ENCODE assay signal across 8 cellular contexts in the genomic region with DNA sequence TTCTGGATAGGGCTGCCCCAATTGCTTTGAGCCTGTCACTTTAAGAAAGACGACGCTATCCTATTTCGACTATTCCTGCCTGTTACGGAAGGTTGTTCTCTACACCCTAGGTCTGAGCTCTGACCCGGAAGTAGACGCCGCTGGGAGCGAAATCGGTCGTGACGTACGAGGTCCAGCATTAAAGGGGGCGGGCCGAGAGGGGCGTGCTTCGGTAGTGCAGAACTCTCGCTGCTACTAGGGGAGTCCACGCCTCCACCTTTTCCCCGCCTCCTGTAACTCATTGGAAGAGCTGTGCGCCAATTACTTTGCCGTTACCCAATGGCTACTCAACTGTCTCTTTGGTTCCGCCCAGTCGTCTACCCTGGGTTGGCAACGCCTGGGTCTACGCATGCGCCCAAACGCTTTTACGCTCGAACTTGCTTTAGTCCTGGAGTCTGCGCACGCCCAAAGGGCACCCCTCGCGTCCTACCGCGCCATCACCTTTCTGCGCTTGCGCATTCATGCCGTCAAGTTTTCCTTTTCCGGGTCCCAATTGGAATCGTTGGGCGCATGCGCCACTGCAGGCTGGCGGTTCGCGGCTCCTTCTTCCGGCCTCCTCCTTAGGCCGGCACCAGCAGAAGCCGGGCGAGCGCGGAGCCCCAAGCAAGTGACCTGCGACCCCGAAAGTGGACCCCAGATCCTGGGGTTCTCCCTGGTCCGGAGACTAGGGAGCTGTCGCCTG. TPM values are rescaled to one million over a fixed set of nuclear protein-coding genes. Genes with fewer than 3 reads are reported as not detected.
DNase-seq lines count a peak whose midpoint lies in the region; ATAC-seq and TF ChIP-seq lines count a peak whose summit lies in the region.

Gene PCNX3, plus strand, starts transcription at position 548 of the 721 bp plus-strand sequence. CDS start 536 bp downstream, outside the sequence.

- H3K4me2 ChIP-seq in mammary epithelial cell (ENCODE audit: insufficient read depth, low read depth, low read length) = peak within 1 kb of the TSS; percentile 99

- intact Hi-C loops in mammary epithelial cell (cut with micrococcal nuclease) = loop anchor here (1.0 to 2.0 kb wide), 3 partner anchors 36 to 47 kb away; partner anchors contain the start of gene RELA

- H3K9ac ChIP-seq in mammary epithelial cell (ENCODE audit: insufficient read depth, low read length) (peak within 1 kb of the TSS; percentile 96), skeletal muscle tissue (ENCODE audit: low read depth in 1 of 3, low read length in 3 of 3) (peak within 1 kb of the TSS; percentile 91 to 94 (median 91))

- dilution Hi-C loops in mammary epithelial cell (cut with HindIII; ENCODE audit: low sequenced_read_pairs) = no loop called here

- peak within 1 kb of the TSS; percentile 94 for H3K4me3 ChIP-seq in ACC112 (ENCODE audit: low read depth, low read length)
- H3K4me3 ChIP-seq in WERI-Rb-1 (ENCODE audit: low read depth, low read length) = peak within 1 kb of the TSS; percentile 71
- peak within 1 kb of the TSS; percentile 75 to 84 (median 81) for H3K4me3 ChIP-seq in mammary epithelial cell (replicated peaks in 1 of 3; ENCODE audit: insufficient read depth in 1 of 3, low read depth in 2 of 3, low read length in 3 of 3)
- peak within 1 kb of the TSS; percentile 89 for H3K4me3 ChIP-seq in iPS-18c (ENCODE audit: insufficient read depth, low read depth, low read length)
- H3K4me3 ChIP-seq in skeletal muscle tissue (ENCODE audit: low read length in 3 of 3) = peak within 1 kb of the TSS; percentile 90 to 98 (median 95)

- no TSS peak for BruUV-seq in mammary epithelial cell (replicated peaks; lab: Mats Ljungman, UMichigan)

- in situ Hi-C loops in mammary epithelial cell (cut with MboI; ENCODE audit: low sequenced_read_pairs in 2 of 2) = no loop called here

- H3K36me3 ChIP-seq in ACC112 (ENCODE audit: insufficient read depth, low read length) (peaks cover 8% of the 10 kb centered on the region; the same call in 1 of the 2 replicates), WERI-Rb-1 (peaks cover 56% of the 10 kb centered on the region), mammary epithelial cell (ENCODE audit: insufficient read depth, low read length) (peaks cover 15% of the 10 kb centered on the region), skeletal muscle tissue (ENCODE audit: control insufficient read depth in 3 of 3, insufficient read depth in 3 of 3, low read length in 3 of 3) (peaks cover 31 to 38% (median 31%) of the 10 kb centered on the region in 3 donors)

- ATAC-seq in GM18873 (IDR thresholded peaks at IDR 0.05; ENCODE audit: low FRiP score, unreplicated experiment) (peak; percentile 76), HG03139 (IDR thresholded peaks at IDR 0.05; ENCODE audit: unreplicated experiment) (peak; percentile 73)

- peaks cover 40% of the 10 kb centered on the region for H3K4me1 ChIP-seq in ACC112 (ENCODE audit: control insufficient read depth, insufficient read depth, low read length, unreplicated experiment)
- H3K4me1 ChIP-seq in mammary epithelial cell (ENCODE audit: insufficient read depth, low read length) = peaks cover 30% of the 10 kb centered on the region
- peaks cover 41 to 47% (median 46%) of the 10 kb centered on the region in 3 donors for H3K4me1 ChIP-seq in skeletal muscle tissue (ENCODE audit: control insufficient read depth in 3 of 3, insufficient read depth in 3 of 3, low read length in 3 of 3)

- H3K27me3 ChIP-seq in ACC112 (ENCODE audit: insufficient read depth, low read length) (no peaks in the 10 kb centered on the region), WERI-Rb-1 (ENCODE audit: insufficient read depth, low read depth, severe bottlenecking) (no peaks in the 10 kb centered on the region), mammary epithelial cell (ENCODE audit: insufficient read depth, low read length) (no peaks in the 10 kb centered on the region), skeletal muscle tissue (ENCODE audit: control insufficient read depth in 3 of 3, insufficient read depth in 3 of 3, low read length in 3 of 3) (no peaks in the 10 kb centered on the region)

- WGBS in mammary epithelial cell (ENCODE audit: low coverage, missing lambda C conversion rate) = 1% methylated on average over 42 of the region's 55 CpGs

- H3K27ac ChIP-seq in ACC112 (ENCODE audit: low read depth, low read length) = peak within 1 kb of the TSS; percentile 82
- peak within 1 kb of the TSS; percentile 86 for H3K27ac ChIP-seq in WERI-Rb-1
- peak within 1 kb of the TSS; percentile 91 for H3K27ac ChIP-seq in mammary epithelial cell (ENCODE audit: insufficient read depth, low read depth, low read length)
- H3K27ac ChIP-seq in skeletal muscle tissue (ENCODE audit: low read depth, low read length) = peak within 1 kb of the TSS; percentile 92

- H4K20me1 ChIP-seq in mammary epithelial cell (ENCODE audit: insufficient read depth, low read length) = no peaks in the 10 kb centered on the region

- CTCF ChIA-PET in mammary epithelial cell (lab: Charles Lee; ENCODE audit: low non-redundant PET) = interaction anchor here (0.6 to 1.5 kb wide), 3 partner anchors 22 to 217 kb away, joined by 4 to 7 read pairs (median 4); partner anchors contain the start of gene FAM89B

- H2AFZ ChIP-seq in ACC112 (ENCODE audit: low read length, unreplicated experiment) (peak within 1 kb of the TSS; percentile 64), mammary epithelial cell (ENCODE audit: low read depth, low read length) (peak within 1 kb of the TSS; percentile 68)

- DNase-seq in NCI-H2227 (lab: John Stamatoyannopoulos, UW; ENCODE audit: unreplicated experiment) = peak; percentile 100
- DNase-seq in WERI-Rb-1 = peak; percentile 100
- peak; percentile 100 for DNase-seq in mammary epithelial cell

- H3K79me2 ChIP-seq in ACC112 (ENCODE audit: control insufficient read depth, insufficient read depth, low read length, unreplicated experiment) (peaks cover 72% of the 10 kb centered on the region), mammary epithelial cell (ENCODE audit: insufficient read depth, low read length) (peaks cover 91% of the 10 kb centered on the region)

- H3K9me3 ChIP-seq in WERI-Rb-1 (ENCODE audit: severe bottlenecking) = no peaks in the 10 kb centered on the region
- no peaks in the 10 kb centered on the region for H3K9me3 ChIP-seq in mammary epithelial cell (replicated peaks; ENCODE audit: insufficient read depth, low read length)
- H3K9me3 ChIP-seq in iPS-18c (ENCODE audit: control insufficient read depth, insufficient read depth, low read length) = peaks cover 3% of the 10 kb centered on the region
- H3K9me3 ChIP-seq in skeletal muscle tissue (ENCODE audit: control insufficient read depth in 3 of 3, low read length in 3 of 3) = no peaks in the 10 kb centered on the region

- TF ChIP-seq CTCF in WERI-Rb-1 (IDR thresholded peaks at IDR 0.05; ENCODE audit: low read depth, low read length) (no peak), mammary epithelial cell (conservative IDR thresholded peaks at IDR 0.05 in 1 of 2, IDR thresholded peaks at IDR 0.05 in 1 of 2; ENCODE audit: extremely low read depth in 1 of 2, insufficient read depth in 1 of 2, low read depth in 1 of 2, low read length in 2 of 2) (no peak)

RNA-seq across cellular contexts. Expression of gene PCNX3, which starts in this region (rescaled TPM):
- 10 to 100 TPM; 29.7 to 46.8 TPM for total RNA-seq in mammary epithelial cell
- 24.6 TPM for polyA plus RNA-seq in mammary epithelial cell
- 53.5 TPM for polyA minus RNA-seq in mammary epithelial cell
- 4.7 TPM for total RNA-seq in skeletal muscle tissue

Comparison
In these comparisons a context has a peak if more than half of its experiments do, and no peak if none do; other contexts are left out.
1. Peak in every context shown above with its lines: DNase-seq, ATAC-seq, H3K4me3 ChIP-seq and H3K27ac ChIP-seq.